Comparison of ENCODE assay signal across 9 cellular contexts in the genomic region with DNA sequence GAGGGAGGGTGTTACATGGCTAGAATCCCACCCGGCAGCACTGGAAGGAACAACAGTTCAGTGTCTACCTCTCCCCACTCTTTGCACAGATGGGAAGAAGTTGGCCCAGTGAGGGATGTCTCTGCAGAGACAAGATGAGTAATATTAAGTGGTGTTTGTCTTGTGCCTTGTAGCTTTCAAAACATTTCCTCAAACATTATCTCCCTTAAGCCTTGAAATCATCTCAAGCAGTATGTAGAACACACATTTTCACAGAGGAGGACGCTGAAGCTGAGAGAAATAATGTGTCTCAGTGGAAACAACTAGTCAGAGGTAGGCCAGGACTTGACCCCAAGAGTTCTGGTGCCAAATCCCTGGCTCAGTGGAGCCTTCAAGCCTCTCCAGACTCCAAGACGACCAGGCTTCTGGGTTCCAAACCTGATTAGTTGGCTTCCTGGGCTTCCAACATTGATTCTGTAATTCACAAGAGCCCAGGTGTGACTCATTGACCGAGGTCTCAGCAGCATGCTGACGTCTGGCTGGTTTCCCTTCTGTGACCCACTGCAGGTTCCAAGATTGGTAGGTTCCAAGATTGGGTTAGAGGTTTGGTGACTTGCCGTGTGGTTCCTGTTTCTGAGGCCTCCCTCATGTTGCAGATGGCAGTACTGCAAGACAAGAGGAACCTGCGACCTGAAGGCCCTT. TPM values are rescaled to one million over a fixed set of nuclear protein-coding genes. Genes with fewer than 3 reads are reported as not detected.
DNase-seq lines count a peak whose midpoint lies in the region; ATAC-seq lines count a peak whose summit lies in the region.
"Had no signal": no experiment of that assay in that cellular context is flagged by ENCODE, and none has a peak within 500 bp of the region (broad histone marks: within the 10 kb centered on the region; RNA-seq: fewer than 3 reads in every experiment).

No MANE protein-coding gene starts in this region.

- no peak overlapping the region for H3K4me3 Mint-ChIP-seq in activated CD4-positive, alpha-beta T cell treated with anti-CD3 and anti-CD28 coated beads for 36 hours
- H3K4me3 Mint-ChIP-seq in activated CD4-positive, alpha-beta T cell treated with anti-CD3 and anti-CD28 coated beads, Interleukin-2, amount 10 ng/mL, durations not matched to agents 24 days and 14 days = no peak overlapping the region
- no peak overlapping the region for H3K4me3 Mint-ChIP-seq in effector memory CD8-positive, alpha-beta T cell
- H3K4me3 Mint-ChIP-seq: naive thymus-derived CD8-positive, alpha-beta T cell had no signal

- intact Hi-C loops in activated CD4-positive, alpha-beta T cell treated with anti-CD3 and anti-CD28 coated beads for 36 hours (cut with DNase I, micrococcal nuclease) = no loop called here
- intact Hi-C loops in activated CD4-positive, alpha-beta T cell treated with anti-CD3 and anti-CD28 coated beads, Interleukin-2, amount 10 ng/mL, durations not matched to agents 24 days and 14 days (cut with micrococcal nuclease) = no loop called here
- intact Hi-C loops in sciatic nerve (cut with DNase I) = no loop called here

- no peak overlapping the region for H3K27ac Mint-ChIP-seq in activated CD4-positive, alpha-beta T cell treated with anti-CD3 and anti-CD28 coated beads for 36 hours
- H3K27ac Mint-ChIP-seq in activated CD4-positive, alpha-beta T cell treated with anti-CD3 and anti-CD28 coated beads, Interleukin-2, amount 10 ng/mL, durations not matched to agents 24 days and 14 days = no peak overlapping the region
- peak overlapping the region in 1 of 2 donors; percentile 35 for H3K27ac Mint-ChIP-seq in effector memory CD8-positive, alpha-beta T cell
- H3K27ac Mint-ChIP-seq: naive thymus-derived CD8-positive, alpha-beta T cell had no signal

- POLR2A ChIA-PET in activated CD4-positive, alpha-beta T cell treated with anti-CD3 and anti-CD28 coated beads for 36 hours (lab: Charles Lee) = interaction anchor here (0.5 kb wide), 1 partner anchor 29 kb away, joined by 3 read pairs; no protein-coding TSS in a partner anchor

- H3K36me3 Mint-ChIP-seq in activated CD4-positive, alpha-beta T cell treated with anti-CD3 and anti-CD28 coated beads for 36 hours (ENCODE audit: low read depth) = no peaks in the 10 kb centered on the region
- H3K36me3 Mint-ChIP-seq in activated CD4-positive, alpha-beta T cell treated with anti-CD3 and anti-CD28 coated beads, Interleukin-2, amount 10 ng/mL, durations not matched to agents 24 days and 14 days (ENCODE audit: low read depth) = no peaks in the 10 kb centered on the region
- no peaks in the 10 kb centered on the region for H3K36me3 Mint-ChIP-seq in effector memory CD8-positive, alpha-beta T cell (ENCODE audit: insufficient read depth)
- H3K36me3 Mint-ChIP-seq: naive thymus-derived CD8-positive, alpha-beta T cell had no signal

- peak; percentile 60 for DNase-seq in activated CD4-positive, alpha-beta T cell treated with anti-CD3 and anti-CD28 coated beads for 36 hours
- no peak for DNase-seq in activated CD4-positive, alpha-beta T cell treated with anti-CD3 and anti-CD28 coated beads, Interleukin-2, amount 10 ng/mL, durations not matched to agents 24 days and 14 days
- DNase-seq in OCI-M1 (lab: John Stamatoyannopoulos, UW) = peak; percentile 16
- no peak for DNase-seq in effector memory CD8-positive, alpha-beta T cell
- DNase-seq in sciatic nerve (ENCODE audit: low spot score) = no peak
- DNase-seq in effector CD4-positive, alpha-beta T cell = no peak
- no peak for DNase-seq in COLO668 (lab: John Stamatoyannopoulos, UW; ENCODE audit: unreplicated experiment)
- DNase-seq: naive thymus-derived CD8-positive, alpha-beta T cell had no signal

- CTCF ChIA-PET in activated CD4-positive, alpha-beta T cell treated with anti-CD3 and anti-CD28 coated beads for 36 hours (lab: Charles Lee) = interaction anchor here (0.8 to 2.2 kb wide), 5 partner anchors 15 to 230 kb away, joined by 3 to 9 read pairs (median 3); partner anchors contain the start of gene B9D1

- H3K27me3 Mint-ChIP-seq in activated CD4-positive, alpha-beta T cell treated with anti-CD3 and anti-CD28 coated beads for 36 hours = no peaks in the 10 kb centered on the region
- H3K27me3 Mint-ChIP-seq in activated CD4-positive, alpha-beta T cell treated with anti-CD3 and anti-CD28 coated beads, Interleukin-2, amount 10 ng/mL, durations not matched to agents 24 days and 14 days = peaks cover 4% of the 10 kb centered on the region
- H3K27me3 Mint-ChIP-seq in effector memory CD8-positive, alpha-beta T cell = peaks cover 5 to 22% of the 10 kb centered on the region in 2 donors

- no peaks in the 10 kb centered on the region for H3K9me3 Mint-ChIP-seq in activated CD4-positive, alpha-beta T cell treated with anti-CD3 and anti-CD28 coated beads for 36 hours (ENCODE audit: low read depth)
- no peaks in the 10 kb centered on the region for H3K9me3 Mint-ChIP-seq in activated CD4-positive, alpha-beta T cell treated with anti-CD3 and anti-CD28 coated beads, Interleukin-2, amount 10 ng/mL, durations not matched to agents 24 days and 14 days
- no peaks in the 10 kb centered on the region for H3K9me3 Mint-ChIP-seq in effector memory CD8-positive, alpha-beta T cell
- H3K9me3 Mint-ChIP-seq: naive thymus-derived CD8-positive, alpha-beta T cell had no signal

- ATAC-seq in activated CD4-positive, alpha-beta T cell treated with anti-CD3 and anti-CD28 coated beads for 36 hours = peak; percentile 95
- peak; percentile 39 for ATAC-seq in effector memory CD8-positive, alpha-beta T cell (replicated peaks)
- peak; percentile 72 for ATAC-seq in sciatic nerve
- no peak for ATAC-seq in HG03378 (IDR thresholded peaks at IDR 0.05; ENCODE audit: unreplicated experiment)
- ATAC-seq: naive thymus-derived CD8-positive, alpha-beta T cell had no signal

- H3K4me1 Mint-ChIP-seq in activated CD4-positive, alpha-beta T cell treated with anti-CD3 and anti-CD28 coated beads for 36 hours = peaks cover 15% of the 10 kb centered on the region
- peaks cover 9% of the 10 kb centered on the region for H3K4me1 Mint-ChIP-seq in activated CD4-positive, alpha-beta T cell treated with anti-CD3 and anti-CD28 coated beads, Interleukin-2, amount 10 ng/mL, durations not matched to agents 24 days and 14 days
- H3K4me1 Mint-ChIP-seq in effector memory CD8-positive, alpha-beta T cell (ENCODE audit: low read depth in 2 of 2) = peaks cover 0 to 3% of the 10 kb centered on the region in 2 donors

RNA-seq across cellular contexts. Expression of gene RNF112, which starts 7.4 kb away (rescaled TPM):
- under 1 TPM; 0.26 to 0.55 TPM for total RNA-seq in activated CD4-positive, alpha-beta T cell treated with anti-CD3 and anti-CD28 coated beads for 36 hours
- total RNA-seq in activated CD4-positive, alpha-beta T cell treated with anti-CD3 and anti-CD28 coated beads, Interleukin-2, amount 10 ng/mL, durations not matched to agents 24 days and 14 days = 0.40 TPM in 1 of 2 replicates, not detected in the other
- total RNA-seq in sciatic nerve = 3.9 TPM

RNA-seq across cellular contexts. Expression of gene MFAP4, which starts 31.5 kb away (rescaled TPM):
- total RNA-seq in activated CD4-positive, alpha-beta T cell treated with anti-CD3 and anti-CD28 coated beads for 36 hours = not detected
- total RNA-seq in activated CD4-positive, alpha-beta T cell treated with anti-CD3 and anti-CD28 coated beads, Interleukin-2, amount 10 ng/mL, durations not matched to agents 24 days and 14 days = not detected in 2 replicates
- 115 TPM for total RNA-seq in sciatic nerve
- total RNA-seq: naive thymus-derived CD8-positive, alpha-beta T cell had no signal

RNA-seq across cellular contexts. Expression of gene MAPK7, which starts 40.2 kb away (rescaled TPM):
- 10 to 100 TPM; 19.0 to 20.8 TPM for total RNA-seq in activated CD4-positive, alpha-beta T cell treated with anti-CD3 and anti-CD28 coated beads for 36 hours
- total RNA-seq in activated CD4-positive, alpha-beta T cell treated with anti-CD3 and anti-CD28 coated beads, Interleukin-2, amount 10 ng/mL, durations not matched to agents 24 days and 14 days = 20.5 and 22.6 TPM in 2 replicates
- 28.2 TPM for total RNA-seq in sciatic nerve

RNA-seq across cellular contexts. Expression of gene B9D1, which starts 55.9 kb away (rescaled TPM):
- total RNA-seq in activated CD4-positive, alpha-beta T cell treated with anti-CD3 and anti-CD28 coated beads for 36 hours = 1 to 10 TPM; 7.4 to 7.8 TPM
- 6.1 and 6.3 TPM in 2 replicates for total RNA-seq in activated CD4-positive, alpha-beta T cell treated with anti-CD3 and anti-CD28 coated beads, Interleukin-2, amount 10 ng/mL, durations not matched to agents 24 days and 14 days
- 19.8 TPM for total RNA-seq in sciatic nerve

Comparison
In these comparisons a context has a peak if more than half of its experiments do, and no peak if none do; other contexts are left out.
1. DNase-seq: peak in activated CD4-positive, alpha-beta T cell treated with anti-CD3 and anti-CD28 coated beads for 36 hours (single experiment) and OCI-M1 (single experiment); none in activated CD4-positive, alpha-beta T cell treated with anti-CD3 and anti-CD28 coated beads, Interleukin-2, amount 10 ng/mL, durations not matched to agents 24 days and 14 days (single experiment), effector memory CD8-positive, alpha-beta T cell (0 of 3), sciatic nerve (single experiment), effector CD4-positive, alpha-beta T cell (single experiment) and COLO668 (single experiment).
2. RNA of gene MFAP4, which starts 31.5 kb away (total RNA-seq): 115 TPM in sciatic nerve (single experiment); not detected in activated CD4-positive, alpha-beta T cell treated with anti-CD3 and anti-CD28 coated beads for 36 hours and not detected in activated CD4-positive, alpha-beta T cell treated with anti-CD3 and anti-CD28 coated beads, Interleukin-2, amount 10 ng/mL, durations not matched to agents 24 days and 14 days; every median in the first group is over 100 times any median in the second.